ENCODE assay signal across 14 cellular contexts in the genomic region with DNA sequence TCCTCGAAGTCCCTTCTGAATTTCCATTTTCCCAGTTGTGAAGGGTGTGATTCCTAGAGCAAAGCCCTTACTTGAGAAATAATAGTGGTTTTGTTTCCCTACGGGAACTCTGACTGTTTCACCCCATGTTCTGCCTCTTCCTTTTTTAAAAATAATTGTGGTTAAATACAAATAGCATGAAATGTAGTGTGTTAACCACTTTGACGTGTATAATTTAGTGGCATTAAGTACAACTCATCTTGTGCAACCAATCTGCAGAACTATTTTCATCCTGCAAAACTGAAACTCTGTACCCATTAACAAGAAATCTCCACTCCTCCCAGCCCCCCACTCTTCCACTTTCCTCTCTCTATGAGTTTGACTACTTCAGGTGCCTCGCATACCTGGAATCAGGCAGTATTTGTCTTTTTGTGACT. TPM values are rescaled to one million over a fixed set of nuclear protein-coding genes. Genes with fewer than 3 reads are reported as not detected.
DNase-seq lines count a peak whose midpoint lies in the region; ATAC-seq and TF ChIP-seq lines count a peak whose summit lies in the region.
"Had no signal": no experiment of that assay in that cellular context is flagged by ENCODE, and none has a peak within 500 bp of the region (broad histone marks: within the 10 kb centered on the region; RNA-seq: fewer than 3 reads in every experiment).

No MANE protein-coding gene starts in this region.

- no peak overlapping the region for H2AK5ac ChIP-seq in mesenchymal stem cell (ENCODE audit: low read length, severe bottlenecking)

- no peak overlapping the region for H2BK15ac ChIP-seq in mesenchymal stem cell (ENCODE audit: low read depth, poor library complexity, severe bottlenecking)

- ATAC-seq in GM21737 (IDR thresholded peaks at IDR 0.05; ENCODE audit: unreplicated experiment) (peak; percentile 47), upper lobe of left lung (ENCODE audit: low FRiP score in 2 of 2) (no peak)
- ATAC-seq: naive thymus-derived CD8-positive, alpha-beta T cell had no signal

- H3K23ac ChIP-seq in mesenchymal stem cell (ENCODE audit: low read length in 2 of 2): no peak overlapping the region

- H3K27ac ChIP-seq in mesenchymal stem cell (ENCODE audit: low read length, poor library complexity, severe bottlenecking): no peak overlapping the region
- H3K27ac ChIP-seq in Peyer's patch: no peak overlapping the region
- H3K27ac ChIP-seq in upper lobe of left lung: no peak overlapping the region
- H3K27ac ChIP-seq: 22Rv1, VCaP had no signal

- H3K36me3 ChIP-seq in mesenchymal stem cell (ENCODE audit: control insufficient read depth in 1 of 2, insufficient read depth in 2 of 2, low read depth in 1 of 2, low read length in 2 of 2) (no peaks in the 10 kb centered on the region), Peyer's patch (no peaks in the 10 kb centered on the region), upper lobe of left lung (no peaks in the 10 kb centered on the region)

- H3K4me3 ChIP-seq in mesenchymal stem cell (ENCODE audit: insufficient read depth in 1 of 2, low read depth in 1 of 2, low read length in 2 of 2) (no peak overlapping the region), Peyer's patch (no peak overlapping the region), upper lobe of left lung (no peak overlapping the region)

- H3K4me2 ChIP-seq in mesenchymal stem cell (ENCODE audit: low read length, poor library complexity, severe bottlenecking): no peak overlapping the region

- no peak overlapping the region for H3K18ac ChIP-seq in mesenchymal stem cell (ENCODE audit: low read depth in 1 of 2, low read length in 2 of 2)

- H4K91ac ChIP-seq in mesenchymal stem cell (ENCODE audit: low read length): no peak overlapping the region

- no peak overlapping the region for H4K8ac ChIP-seq in mesenchymal stem cell (ENCODE audit: low read length)

- 96% methylated on average over 2 of the region's 4 CpGs for WGBS in mesenchymal stem cell
- WGBS in upper lobe of left lung, 2 donors: 39 to 45% methylated on average over 4 of the region's 4 CpGs

- no peaks in the 10 kb centered on the region for H3K79me1 ChIP-seq in mesenchymal stem cell (replicated peaks; ENCODE audit: low read length, poor library complexity, severe bottlenecking)

- H3K14ac ChIP-seq in mesenchymal stem cell (ENCODE audit: low read length in 2 of 2): no peak overlapping the region

- H2BK120ac ChIP-seq in mesenchymal stem cell (ENCODE audit: low read depth, low read length): no peak overlapping the region

- TF ChIP-seq CTCF in Peyer's patch (IDR thresholded peaks at IDR 0.05): no peak
- no peak for TF ChIP-seq CTCF in upper lobe of left lung (IDR thresholded peaks at IDR 0.05)

- H3K9me3 ChIP-seq in mesenchymal stem cell (ENCODE audit: control insufficient read depth, low read length) (no peaks in the 10 kb centered on the region), Peyer's patch (no peaks in the 10 kb centered on the region), upper lobe of left lung (no peaks in the 10 kb centered on the region)

- H3K9ac ChIP-seq in mesenchymal stem cell (ENCODE audit: low read length): no peak overlapping the region

- no peak overlapping the region for H2BK12ac ChIP-seq in mesenchymal stem cell (ENCODE audit: low read length in 2 of 2)

- no peaks in the 10 kb centered on the region for H3K4me1 ChIP-seq in mesenchymal stem cell (ENCODE audit: control insufficient read depth, insufficient read depth, low read depth, low read length)
- no peaks in the 10 kb centered on the region for H3K4me1 ChIP-seq in Peyer's patch
- no peaks in the 10 kb centered on the region for H3K4me1 ChIP-seq in upper lobe of left lung

- no peak for TF ChIP-seq EP300 in upper lobe of left lung (IDR thresholded peaks at IDR 0.05)

- no peak overlapping the region for H3K4ac ChIP-seq in mesenchymal stem cell (ENCODE audit: low read depth in 1 of 2, low read length in 2 of 2)

- TF ChIP-seq POLR2A in Peyer's patch (IDR thresholded peaks at IDR 0.05): no peak
- no peak for TF ChIP-seq POLR2A in upper lobe of left lung (IDR thresholded peaks at IDR 0.05)

- H3K27me3 ChIP-seq in mesenchymal stem cell (ENCODE audit: control insufficient read depth in 1 of 2, insufficient read depth in 1 of 2, low read length in 2 of 2) (peaks cover 50 to 66% of the 10 kb centered on the region in 2 experiments), Peyer's patch (no peaks in the 10 kb centered on the region), upper lobe of left lung (no peaks in the 10 kb centered on the region)

- no peak overlapping the region for H2AFZ ChIP-seq in mesenchymal stem cell (ENCODE audit: low read depth, low read length)

- no peak overlapping the region for H2BK5ac ChIP-seq in mesenchymal stem cell (ENCODE audit: low read depth, low read length, poor library complexity, severe bottlenecking)

- DNase-seq in SIG-M5 treated with dmso at 0.1 percent for 504 hours (lab: John Stamatoyannopoulos, UW; ENCODE audit: unreplicated experiment): peak; percentile 35
- no peak for DNase-seq in SIG-M5 (lab: John Stamatoyannopoulos, UW)
- DNase-seq in NOMO-1 (lab: John Stamatoyannopoulos, UW; ENCODE audit: unreplicated experiment in 2 of 2): peak; percentile 52 to 82
- peak; percentile 26 for DNase-seq in mesenchymal stem cell
- DNase-seq in Peyer's patch: no peak
- DNase-seq in SW 1271 (lab: John Stamatoyannopoulos, UW): no peak
- no peak for DNase-seq in upper lobe of left lung
- DNase-seq: naive thymus-derived CD8-positive, alpha-beta T cell; NCI-H1105 treated with DMSO at 0.1 percent for 48 hours had no signal

RNA-seq across cellular contexts. Expression of a gene that starts 35.6 kb away (rescaled TPM):
- polyA plus RNA-seq in mesenchymal stem cell (2013, experiment 1 of 2): 0.08 TPM
- 0.08 TPM for polyA plus RNA-seq in mesenchymal stem cell (2013, experiment 2 of 2)
- total RNA-seq in Peyer's patch (1 to 10 TPM in 1 of 4 donors, under 1 TPM in 1, not detected in 2; 0.54 to 1.8 TPM), upper lobe of left lung (1 to 10 TPM in 1 of 6 donors, not detected in 5; 1.7 TPM)
- total RNA-seq: naive thymus-derived CD8-positive, alpha-beta T cell; temporal lobe had no signal
- polyA plus RNA-seq: adipose tissue; naive thymus-derived CD8-positive, alpha-beta T cell had no signal

Comparison
In these comparisons a context has a peak if more than half of its experiments do, and no peak if none do; other contexts are left out.
1. DNase-seq: peak in SIG-M5 treated with dmso at 0.1 percent for 504 hours (single experiment), NOMO-1 (2 of 2) and mesenchymal stem cell (single experiment); none in SIG-M5 (single experiment), Peyer's patch (0 of 3), SW 1271 (0 of 2) and upper lobe of left lung (0 of 2).